19 cellular contexts compared by ENCODE assay signal in the genomic region with DNA sequence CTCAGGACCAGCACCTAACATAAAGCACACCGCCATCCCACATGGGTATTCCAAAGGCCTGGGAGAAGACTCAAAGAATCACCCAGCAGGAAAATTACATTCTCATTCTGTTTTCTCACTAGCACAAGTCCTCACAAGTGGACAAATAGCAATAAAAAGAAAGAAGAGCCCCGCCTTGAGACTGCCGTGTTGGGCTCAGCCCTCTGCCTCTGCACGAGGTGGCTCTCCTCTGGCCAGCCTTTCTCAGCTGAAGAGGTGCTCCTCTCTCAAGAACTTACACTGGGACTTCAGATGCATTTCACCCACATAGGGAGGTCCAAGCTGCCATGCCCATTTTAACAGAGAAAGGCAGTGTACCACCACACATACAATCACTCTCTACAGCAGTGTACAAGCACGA.
"Had no signal": no experiment of that assay in that cellular context is flagged by ENCODE, and none has a peak within 500 bp of the region (broad histone marks: within the 10 kb centered on the region; RNA-seq: fewer than 3 reads in every experiment).

No MANE protein-coding gene starts in this region.

- H3K9me3 Mint-ChIP-seq: immature natural killer cell, WTC11 had no signal

- H3K27ac ChIP-seq: adrenal gland, ascending aorta, brain microvascular endothelial cell, esophagus squamous epithelium, thoracic aorta, upper lobe of left lung had no signal

- H3K36me3 ChIP-seq: adrenal gland, ascending aorta, brain microvascular endothelial cell, esophagus squamous epithelium, thoracic aorta, upper lobe of left lung had no signal

- H3K4me1 Mint-ChIP-seq: immature natural killer cell had no signal

- H3K4me1 ChIP-seq: adrenal gland, ascending aorta, upper lobe of left lung had no signal

- H3K4me3 Mint-ChIP-seq: activated naive CD8-positive, alpha-beta T cell; immature natural killer cell; WTC11 had no signal

- H3K9me3 ChIP-seq: adrenal gland, ascending aorta, esophagus squamous epithelium, thoracic aorta, upper lobe of left lung had no signal

- ATAC-seq: WTC11 had no signal

- H3K36me3 Mint-ChIP-seq: activated naive CD8-positive, alpha-beta T cell; immature natural killer cell; WTC11 had no signal

- H3K4me3 ChIP-seq: adrenal gland, ascending aorta, esophagus squamous epithelium, thoracic aorta, upper lobe of left lung had no signal

- DNase-seq: activated gamma-delta T cell treated with Interleukin-2 at 50 U/mL for 16 hours; activated T-cell treated with anti-CD3 and anti-CD28 coated beads, Interleukin-2, amount 50 U/mL, for 1 hour; adrenal gland; brain microvascular endothelial cell; caudate nucleus; dermis blood vessel endothelial cell; effector memory CD4-positive, alpha-beta T cell; esophagus squamous epithelium; immature natural killer cell; kidney glomerular epithelial cell; mesenchymal stem cell; stimulated activated CD4-positive, alpha-beta T cell treated with anti-CD3 and anti-CD28 coated beads, Interleukin-4, amount 100 ng/mL, for 24 hours; stimulated activated naive CD4-positive, alpha-beta T cell treated with Interleukin-2 at 50 U/mL for 16 hours; T-helper 9 cell; upper lobe of left lung had no signal

- H3K27me3 ChIP-seq: adrenal gland, ascending aorta, brain microvascular endothelial cell, esophagus squamous epithelium, upper lobe of left lung had no signal

- H3K27ac Mint-ChIP-seq: activated naive CD8-positive, alpha-beta T cell; immature natural killer cell; WTC11 had no signal
